Comparison of ENCODE assay signal across 36 cellular contexts in genomic region chr5:28214292-28214691, GRCh38.
"Had no signal": no experiment of that assay in that cellular context is flagged by ENCODE, and none has a peak within 500 bp of the region (broad histone marks: within the 10 kb centered on the region; RNA-seq: fewer than 3 reads in every experiment).

No MANE protein-coding gene starts in this region.

- ATAC-seq: activated CD4-positive, alpha-beta T cell treated with anti-CD3 and anti-CD28 coated beads for 36 hours; activated CD4-positive, CD25-positive, alpha-beta regulatory T cell treated with anti-CD3 and anti-CD28 coated beads, Interleukin-2, amount 50 U/mL, for 24 hours; activated CD8-positive, alpha-beta T cell treated with anti-CD3 and anti-CD28 coated beads for 36 hours; activated naive CD4-positive, alpha-beta T cell treated with anti-CD3 and anti-CD28 coated beads, Interleukin-2, amount 50 U/mL, for 72 hours; activated T-cell treated with anti-CD3 and anti-CD28 coated beads, Interleukin-2, amount 50 U/mL, for 72 hours; activated T-helper 17 cell treated with anti-CD3 and anti-CD28 coated beads, Interleukin-2, amount 50 U/mL, for 72 hours; WTC11 had no signal

- H3K36me3 Mint-ChIP-seq: activated CD4-positive, alpha-beta memory T cell treated with anti-CD3 and anti-CD28 coated beads for 36 hours; activated naive CD4-positive, alpha-beta T cell treated with anti-CD3 and anti-CD28 coated beads, Interleukin-2, amount 50 U/mL, for 72 hours; activated naive CD8-positive, alpha-beta T cell treated with anti-CD3 and anti-CD28 coated beads for 36 hours; brain; WTC11 had no signal

- H3K27ac ChIP-seq: adrenal gland, cardiac muscle cell, WERI-Rb-1 had no signal

- H3K4me3 ChIP-seq: adrenal gland, cardiac muscle cell had no signal

- H3K27ac Mint-ChIP-seq: activated CD4-positive, alpha-beta memory T cell treated with anti-CD3 and anti-CD28 coated beads for 36 hours; activated CD4-positive, alpha-beta T cell treated with anti-CD3 and anti-CD28 coated beads for 36 hours; activated CD8-positive, alpha-beta T cell treated with anti-CD3 and anti-CD28 coated beads for 36 hours; activated naive CD4-positive, alpha-beta T cell treated with anti-CD3 and anti-CD28 coated beads for 36 hours; activated naive CD4-positive, alpha-beta T cell treated with anti-CD3 and anti-CD28 coated beads, Interleukin-2, amount 50 U/mL, for 72 hours; activated naive CD8-positive, alpha-beta T cell treated with anti-CD3 and anti-CD28 coated beads for 36 hours; activated T-cell treated with anti-CD3 and anti-CD28 coated beads, Interleukin-2, amount 50 U/mL, for 24 hours; activated T-cell treated with anti-CD3 and anti-CD28 coated beads, Interleukin-2, amount 50 U/mL, for 72 hours; activated T-helper 1 cell treated with anti-CD3 and anti-CD28 coated beads, Interleukin-12 subunit alpha, Interleukin-12 subunit beta, Interleukin-2, Interleukin-4 antibody, amounts not matched to agents 30 ng/mL and 10 ng/mL and 1 ng/mL, durations not matched to agents 14 hours and 24 hours and 36 hours; activated T-helper 17 cell treated with anti-CD3 and anti-CD28 coated beads, Interleukin-2, amount 50 U/mL, for 72 hours; brain; T-helper 1 cell treated with Interleukin-12 subunit alpha and Interleukin-12 subunit beta and Interleukin-4 antibody, amounts not matched to agents 30 μg/mL and 1 μg/mL, for 36 hours; T-helper 2 cell treated with Interferon-gamma antibody and Interleukin-4, amounts not matched to agents 5 μg/mL and 100 μg/mL, for 36 hours; WTC11 had no signal

- H3K4me1 Mint-ChIP-seq: activated CD4-positive, alpha-beta T cell treated with anti-CD3 and anti-CD28 coated beads for 36 hours; activated T-helper 17 cell treated with anti-CD3 and anti-CD28 coated beads, Interleukin-2, amount 50 U/mL, for 72 hours; brain; central memory CD8-positive, alpha-beta T cell; WTC11 had no signal

- DNase-seq: activated CD4-positive, alpha-beta memory T cell treated with anti-CD3 and anti-CD28 coated beads for 36 hours; activated CD4-positive, alpha-beta T cell treated with anti-CD3 and anti-CD28 coated beads for 1 hour; activated CD4-positive, alpha-beta T cell treated with anti-CD3 and anti-CD28 coated beads for 36 hours; activated CD4-positive, alpha-beta T cell treated with anti-CD3 and anti-CD28 coated beads for 48 hours; activated CD4-positive, alpha-beta T cell treated with anti-CD3 and anti-CD28 coated beads, Interleukin-2, amount 50 U/mL, for 1 hour; activated CD4-positive, alpha-beta T cell treated with anti-CD3 and anti-CD28 coated beads, Interleukin-2, amount 50 U/mL, for 4 hours; activated CD4-positive, CD25-positive, alpha-beta regulatory T cell; activated CD8-positive, alpha-beta memory T cell treated with anti-CD3 and anti-CD28 coated beads, Interleukin-2, amount 50 U/mL, for 48 hours; activated CD8-positive, alpha-beta T cell treated with anti-CD3 and anti-CD28 coated beads for 36 hours; activated effector memory CD4-positive, alpha-beta T cell treated with anti-CD3 and anti-CD28 coated beads, Interleukin-2, amount 50 U/mL, for 16 hours; activated gamma-delta T cell treated with Interleukin-2 at 50 U/mL for 16 hours; activated naive CD4-positive, alpha-beta T cell; activated naive CD4-positive, alpha-beta T cell treated with anti-CD3 and anti-CD28 coated beads for 36 hours; activated naive CD4-positive, alpha-beta T cell treated with anti-CD3 and anti-CD28 coated beads, Interleukin-2, amount 50 U/mL, for 16 hours; activated naive CD8-positive, alpha-beta T cell treated with anti-CD3 and anti-CD28 coated beads for 36 hours; activated T-cell treated with anti-CD3 and anti-CD28 coated beads, Interleukin-2, amount 50 U/mL, for 24 hours; activated T-cell treated with anti-CD3 and anti-CD28 coated beads, Interleukin-2, amount 50 U/mL, for 72 hours; adrenal gland; amniotic stem cell; aorta; caudate nucleus; cerebellar nuclear complex; T-helper 1 cell; T-helper 2 cell; T-helper 9 cell; WERI-Rb-1 had no signal

- H3K4me1 ChIP-seq: adrenal gland had no signal

- H3K27me3 ChIP-seq: adrenal gland, cardiac muscle cell had no signal

- H3K4me3 Mint-ChIP-seq: activated CD4-positive, alpha-beta memory T cell treated with anti-CD3 and anti-CD28 coated beads for 36 hours; activated CD4-positive, alpha-beta T cell treated with anti-CD3 and anti-CD28 coated beads for 36 hours; activated CD8-positive, alpha-beta T cell treated with anti-CD3 and anti-CD28 coated beads for 36 hours; activated naive CD4-positive, alpha-beta T cell treated with anti-CD3 and anti-CD28 coated beads for 36 hours; activated naive CD8-positive, alpha-beta T cell treated with anti-CD3 and anti-CD28 coated beads for 36 hours; activated T-cell treated with anti-CD3 and anti-CD28 coated beads, Interleukin-2, amount 50 U/mL, for 24 hours; activated T-cell treated with anti-CD3 and anti-CD28 coated beads, Interleukin-2, amount 50 U/mL, for 72 hours; activated T-helper 1 cell treated with anti-CD3 and anti-CD28 coated beads, Interleukin-12 subunit alpha, Interleukin-12 subunit beta, Interleukin-2, Interleukin-4 antibody, amounts not matched to agents 30 ng/mL and 10 ng/mL and 1 ng/mL, durations not matched to agents 14 hours and 24 hours and 36 hours; activated T-helper 17 cell treated with anti-CD3 and anti-CD28 coated beads, Interleukin-2, amount 50 U/mL, for 72 hours; brain; central memory CD8-positive, alpha-beta T cell; T-helper 1 cell treated with Interleukin-12 subunit alpha and Interleukin-12 subunit beta and Interleukin-4 antibody, amounts not matched to agents 30 μg/mL and 1 μg/mL, for 36 hours; T-helper 2 cell treated with Interferon-gamma antibody and Interleukin-4, amounts not matched to agents 5 μg/mL and 100 μg/mL, for 36 hours; WTC11 had no signal

- H3K36me3 ChIP-seq: adrenal gland, cardiac muscle cell, WERI-Rb-1 had no signal

- H3K27me3 Mint-ChIP-seq: activated CD4-positive, alpha-beta memory T cell treated with anti-CD3 and anti-CD28 coated beads for 36 hours; activated CD4-positive, alpha-beta T cell treated with anti-CD3 and anti-CD28 coated beads for 36 hours; activated CD8-positive, alpha-beta T cell treated with anti-CD3 and anti-CD28 coated beads for 36 hours; activated naive CD8-positive, alpha-beta T cell treated with anti-CD3 and anti-CD28 coated beads for 36 hours; activated T-cell treated with anti-CD3 and anti-CD28 coated beads, Interleukin-2, amount 50 U/mL, for 24 hours; activated T-helper 17 cell treated with anti-CD3 and anti-CD28 coated beads, Interleukin-2, amount 50 U/mL, for 72 hours; brain; central memory CD8-positive, alpha-beta T cell had no signal

- H3K9me3 ChIP-seq: adrenal gland had no signal
